In genomic region chr7:151062399-151063211, GRCh38 we compare ENCODE assay signal across 8 cellular contexts. TPM values are rescaled to one million over a fixed set of nuclear protein-coding genes. Genes with fewer than 3 reads are reported as not detected.
DNase-seq lines count a peak whose midpoint lies in the region; ATAC-seq and TF ChIP-seq lines count a peak whose summit lies in the region.

No MANE protein-coding gene starts in this region.

- peak overlapping the region; percentile 13 to 43 for H3K4me3 ChIP-seq in gastroesophageal sphincter
- H3K4me3 ChIP-seq in parathyroid adenoma (ENCODE audit: low read depth, low read length) = peak overlapping the region; percentile 53

- H3K4me2 ChIP-seq in parathyroid adenoma (ENCODE audit: low read length) = peak overlapping the region; percentile 91

- H3K27me3 ChIP-seq in gastroesophageal sphincter = no peaks in the 10 kb centered on the region
- no peaks in the 10 kb centered on the region for H3K27me3 ChIP-seq in parathyroid adenoma (ENCODE audit: control insufficient read depth, insufficient read depth, low read length)

- H3K9me3 ChIP-seq in gastroesophageal sphincter (no peaks in the 10 kb centered on the region), parathyroid adenoma (ENCODE audit: control insufficient read depth, low read length) (no peaks in the 10 kb centered on the region)

- H2AFZ ChIP-seq in parathyroid adenoma = no peak overlapping the region

- ATAC-seq in gastroesophageal sphincter = peak; percentile 39
- ATAC-seq in GM18498 (IDR thresholded peaks at IDR 0.05; ENCODE audit: unreplicated experiment) = no peak

- TF ChIP-seq CTCF in gastroesophageal sphincter (IDR thresholded peaks at IDR 0.05) (no peak), parathyroid adenoma (IDR thresholded peaks at IDR 0.05) (no peak)

- DNase-seq in EH (ENCODE audit: low read depth) = peak; percentile 73
- DNase-seq in SK-N-DZ (ENCODE audit: low spot score) = peak; percentile 90
- no peak for DNase-seq in UCSD-AML1 (lab: John Stamatoyannopoulos, UW; ENCODE audit: unreplicated experiment)
- no peak for DNase-seq in GDM1 (lab: John Stamatoyannopoulos, UW)
- DNase-seq in NCI-H187 treated with DMSO at 0.1 percent for 48 hours (lab: John Stamatoyannopoulos, UW) = no peak

- TF ChIP-seq EP300 in gastroesophageal sphincter (IDR thresholded peaks at IDR 0.05) = no peak

- H3K9ac ChIP-seq in parathyroid adenoma = peak overlapping the region; percentile 83

- H3K79me2 ChIP-seq in parathyroid adenoma = peaks cover 2% of the 10 kb centered on the region

- H3K4me1 ChIP-seq in gastroesophageal sphincter = peaks cover 3 to 56% (median 30%) of the 10 kb centered on the region in 3 donors
- peaks cover 68% of the 10 kb centered on the region for H3K4me1 ChIP-seq in parathyroid adenoma

- H3K36me3 ChIP-seq in gastroesophageal sphincter = peaks cover 0 to 47% of the 10 kb centered on the region in 2 donors
- H3K36me3 ChIP-seq in parathyroid adenoma (ENCODE audit: control insufficient read depth, insufficient read depth, low read length) = no peaks in the 10 kb centered on the region

- TF ChIP-seq POLR2A in gastroesophageal sphincter (IDR thresholded peaks at IDR 0.05) = no peak

- WGBS in gastroesophageal sphincter (ENCODE audit: low coverage in 1 of 2), 2 donors = no CpG with 5 or more reads among the region's 43 CpGs

- peak overlapping the region; percentile 19 to 99 (median 90) for H3K27ac ChIP-seq in gastroesophageal sphincter
- H3K27ac ChIP-seq in parathyroid adenoma = peak overlapping the region; percentile 100

RNA-seq across cellular contexts. Expression of gene SLC4A2, which starts 3.2 kb away (rescaled TPM):
- polyA plus RNA-seq in SK-N-DZ (2014; cell fraction: cytosol; rRNA removed) = 69.8 and 71.2 TPM in 2 replicates
- 202 and 231 TPM in 2 replicates for polyA plus RNA-seq in SK-N-DZ (2014; cell fraction: nucleus; rRNA removed)
- total RNA-seq in gastroesophageal sphincter = 100 to 1,000 TPM in 2 of 4 donors, 10 to 100 TPM in 2; 77.8 to 152 (median 95.7) TPM

RNA-seq across cellular contexts. Expression of gene CDK5, which starts 4.9 kb away (rescaled TPM):
- polyA plus RNA-seq in SK-N-DZ (2014; cell fraction: cytosol; rRNA removed) = 49.6 and 52.8 TPM in 2 replicates
- 29.4 and 30.2 TPM in 2 replicates for polyA plus RNA-seq in SK-N-DZ (2014; cell fraction: nucleus; rRNA removed)
- total RNA-seq in gastroesophageal sphincter = 1 to 10 TPM; 3.4 to 8.8 (median 6.4) TPM

RNA-seq across cellular contexts. Expression of gene ASIC3, which starts 14.3 kb away (rescaled TPM):
- 0.51 and 0.56 TPM in 2 replicates for polyA plus RNA-seq in SK-N-DZ (2014; cell fraction: cytosol; rRNA removed)
- 3.7 and 9.3 TPM in 2 replicates for polyA plus RNA-seq in SK-N-DZ (2014; cell fraction: nucleus; rRNA removed)
- 1 to 10 TPM in 3 of 4 donors, not detected in 1; 1.7 to 3.1 (median 2.1) TPM for total RNA-seq in gastroesophageal sphincter

RNA-seq across cellular contexts. Expression of gene FASTK, which starts 18.0 kb away (rescaled TPM):
- polyA plus RNA-seq in SK-N-DZ (2014; cell fraction: cytosol; rRNA removed) = 55.5 and 82.6 TPM in 2 replicates
- 652 and 657 TPM in 2 replicates for polyA plus RNA-seq in SK-N-DZ (2014; cell fraction: nucleus; rRNA removed)
- 10 to 100 TPM; 51.3 to 82.2 (median 60.8) TPM for total RNA-seq in gastroesophageal sphincter

RNA-seq across cellular contexts. Expression of gene TMUB1, which starts 20.7 kb away (rescaled TPM):
- polyA plus RNA-seq in SK-N-DZ (2014; cell fraction: cytosol; rRNA removed) = 52.2 and 58.3 TPM in 2 replicates
- 59.4 and 92.4 TPM in 2 replicates for polyA plus RNA-seq in SK-N-DZ (2014; cell fraction: nucleus; rRNA removed)
- 10 to 100 TPM; 38.4 to 57.2 (median 44.7) TPM for total RNA-seq in gastroesophageal sphincter

Comparison
In these comparisons a context has a peak if more than half of its experiments do, and no peak if none do; other contexts are left out.
1. DNase-seq: peak in EH (single experiment) and SK-N-DZ (single experiment); none in UCSD-AML1 (single experiment), GDM1 (single experiment) and NCI-H187 treated with DMSO at 0.1 percent for 48 hours (single experiment).